Comparison of ENCODE assay signal across 1 cellular context in genomic region chr7:67423058-67423457, GRCh38.
TF ChIP-seq lines count a peak whose summit lies in the region.

No MANE protein-coding gene starts in this region.

TF ChIP-seq in K562, 482 proteins besides CTCF, POLR2A, EP300 and RAD21 (continued from another document):
- no peak for TF ChIP-seq MGA (IDR thresholded peaks at IDR 0.05)
